In genomic region chr3:15108082-15108545, GRCh38 we compare ENCODE assay signal across 8 cellular contexts. TPM values are rescaled to one million over a fixed set of nuclear protein-coding genes. Genes with fewer than 3 reads are reported as not detected.
DNase-seq lines count a peak whose midpoint lies in the region; ATAC-seq lines count a peak whose summit lies in the region.

No MANE protein-coding gene starts in this region.

- no peaks in the 10 kb centered on the region for H3K36me3 Mint-ChIP-seq in activated CD4-positive, alpha-beta memory T cell treated with anti-CD3 and anti-CD28 coated beads for 36 hours
- no peaks in the 10 kb centered on the region for H3K36me3 Mint-ChIP-seq in effector memory CD8-positive, alpha-beta T cell (ENCODE audit: insufficient read depth)

- H3K9me3 Mint-ChIP-seq in activated CD4-positive, alpha-beta memory T cell treated with anti-CD3 and anti-CD28 coated beads for 36 hours = no peaks in the 10 kb centered on the region
- no peaks in the 10 kb centered on the region for H3K9me3 Mint-ChIP-seq in effector memory CD8-positive, alpha-beta T cell

- intact Hi-C loops in activated CD4-positive, alpha-beta memory T cell treated with anti-CD3 and anti-CD28 coated beads for 36 hours (cut with micrococcal nuclease) = loop anchor here (1.0 kb wide), 1 partner anchor 183 kb away; no protein-coding TSS in a partner anchor

- POLR2A ChIA-PET in activated CD4-positive, alpha-beta memory T cell treated with anti-CD3 and anti-CD28 coated beads for 36 hours (lab: Charles Lee) = interaction anchor here (0.6 to 1.4 kb wide), 3 partner anchors 9 to 714 kb away, joined by 4 to 5 read pairs (median 5); partner anchors contain the start of gene RBSN

- no peak overlapping the region for H3K27ac Mint-ChIP-seq in activated CD4-positive, alpha-beta memory T cell treated with anti-CD3 and anti-CD28 coated beads for 36 hours
- H3K27ac Mint-ChIP-seq in effector memory CD8-positive, alpha-beta T cell = peak overlapping the region in 1 of 2 donors; percentile 35

- H3K4me1 Mint-ChIP-seq in activated CD4-positive, alpha-beta memory T cell treated with anti-CD3 and anti-CD28 coated beads for 36 hours (ENCODE audit: low read depth) = no peaks in the 10 kb centered on the region
- H3K4me1 Mint-ChIP-seq in effector memory CD8-positive, alpha-beta T cell (ENCODE audit: low read depth in 2 of 2) = peaks cover 10 to 11% of the 10 kb centered on the region in 2 donors

- peak; percentile 83 for DNase-seq in DMS 273 (lab: John Stamatoyannopoulos, UW; ENCODE audit: unreplicated experiment)
- no peak for DNase-seq in DMS 273 treated with DMSO at 0.1 percent for 48 hours (lab: John Stamatoyannopoulos, UW)
- DNase-seq in NCI-H69 (lab: John Stamatoyannopoulos, UW) = peak; percentile 75
- DNase-seq in activated CD4-positive, alpha-beta memory T cell treated with anti-CD3 and anti-CD28 coated beads for 36 hours = peak; percentile 80
- peak; percentile 64 to 71 (median 67) for DNase-seq in effector memory CD8-positive, alpha-beta T cell
- DNase-seq in mesenteric fat pad (ENCODE audit: low spot score) = peak; percentile 92
- DNase-seq in stimulated activated CD8-positive, alpha-beta memory T cell treated with anti-CD3 and anti-CD28 coated beads, Interleukin-15, amount 100 ng/mL, for 48 hours (ENCODE audit: low read depth in 2 of 2) = peak; percentile 44 to 56

- CTCF ChIA-PET in activated CD4-positive, alpha-beta memory T cell treated with anti-CD3 and anti-CD28 coated beads for 36 hours (lab: Charles Lee) = interaction anchor here (0.5 to 4.0 kb wide), 35 partner anchors 9 to 487 kb away, joined by 3 to 65 read pairs (median 4); partner anchors contain the start of genes CAPN7 and RBSN

- peak; percentile 73 for ATAC-seq in HG02973 (IDR thresholded peaks at IDR 0.05; ENCODE audit: unreplicated experiment)
- ATAC-seq in effector memory CD8-positive, alpha-beta T cell (replicated peaks) = peak; percentile 99

- peaks cover 6% of the 10 kb centered on the region for H3K27me3 Mint-ChIP-seq in activated CD4-positive, alpha-beta memory T cell treated with anti-CD3 and anti-CD28 coated beads for 36 hours
- H3K27me3 Mint-ChIP-seq in effector memory CD8-positive, alpha-beta T cell = peaks cover 14 to 26% of the 10 kb centered on the region in 2 donors

- peak overlapping the region; percentile 5 for H3K4me3 Mint-ChIP-seq in activated CD4-positive, alpha-beta memory T cell treated with anti-CD3 and anti-CD28 coated beads for 36 hours
- no peak overlapping the region for H3K4me3 Mint-ChIP-seq in effector memory CD8-positive, alpha-beta T cell

RNA-seq across cellular contexts. Expression of gene RBSN, which starts 9.2 kb away (rescaled TPM):
- total RNA-seq in activated CD4-positive, alpha-beta memory T cell treated with anti-CD3 and anti-CD28 coated beads for 36 hours = 10 to 100 TPM; 15.0 to 15.3 TPM
- total RNA-seq in mesenteric fat pad = 26.0 TPM

RNA-seq across cellular contexts. Expression of gene MRPS25, which starts 43.0 kb away (rescaled TPM):
- 10 to 100 TPM; 53.8 to 58.5 TPM for total RNA-seq in activated CD4-positive, alpha-beta memory T cell treated with anti-CD3 and anti-CD28 coated beads for 36 hours
- total RNA-seq in mesenteric fat pad = 52.3 TPM
